ENCODE assay signal across 2 cellular contexts in the genomic region with DNA sequence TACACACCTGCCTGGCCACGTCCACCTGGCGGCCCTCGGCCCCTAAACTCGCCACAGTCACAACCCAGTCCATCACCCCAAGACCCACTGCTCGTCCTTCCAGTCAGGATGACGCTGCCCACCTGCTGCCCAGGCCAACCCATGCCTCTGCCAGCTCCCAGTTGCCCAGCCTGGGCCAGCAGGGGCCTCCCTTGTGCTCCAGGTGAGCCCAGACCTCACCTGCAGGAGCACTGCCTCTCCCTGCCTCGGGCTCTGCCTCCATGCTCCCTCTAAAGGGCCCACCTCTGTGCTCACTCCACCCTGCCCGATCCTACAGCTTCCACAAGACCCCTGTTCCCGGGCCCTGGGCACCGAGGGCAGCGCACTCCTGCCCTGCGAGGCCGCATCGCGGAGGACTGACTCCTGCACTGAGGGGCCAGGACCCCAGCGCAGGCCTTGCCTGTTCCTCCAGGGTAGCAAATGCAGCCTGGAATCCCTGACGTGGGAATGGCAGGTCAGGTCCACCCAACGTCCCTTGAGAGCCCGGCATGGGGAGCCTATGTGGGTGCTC.
TF ChIP-seq lines count a peak whose summit lies in the region.

No MANE protein-coding gene starts in this region.

TF ChIP-seq in HCT116, 20 proteins besides CTCF, POLR2A, EP300 and RAD21:
- TF ChIP-seq ELF1 (IDR thresholded peaks at IDR 0.05; ENCODE audit: borderline replicate concordance, low read depth) (no peak), FOSL1 (IDR thresholded peaks at IDR 0.05; ENCODE audit: low read depth) (no peak), EZH2phosphoT487 (IDR thresholded peaks at IDR 0.05; ENCODE audit: borderline replicate concordance) (no peak), JUND (IDR thresholded peaks at IDR 0.05) (no peak), CBX3 (IDR thresholded peaks at IDR 0.05; ENCODE audit: low read depth) (no peak), TCF7L2 (IDR thresholded peaks at IDR 0.05; ENCODE audit: borderline replicate concordance, extremely low read depth, insufficient read depth, insufficient read length) (no peak), SRF (IDR thresholded peaks at IDR 0.05; ENCODE audit: low read depth) (no peak), EGR1 (IDR thresholded peaks at IDR 0.05; ENCODE audit: low read depth) (no peak)
- TF ChIP-seq, protein P1, sequence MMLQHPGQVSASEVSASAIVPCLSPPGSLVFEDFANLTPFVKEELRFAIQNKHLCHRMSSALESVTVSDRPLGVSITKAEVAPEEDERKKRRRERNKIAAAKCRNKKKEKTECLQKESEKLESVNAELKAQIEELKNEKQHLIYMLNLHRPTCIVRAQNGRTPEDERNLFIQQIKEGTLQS (IDR thresholded peaks at IDR 0.05) = no peak
- TF ChIP-seq, protein P2, sequence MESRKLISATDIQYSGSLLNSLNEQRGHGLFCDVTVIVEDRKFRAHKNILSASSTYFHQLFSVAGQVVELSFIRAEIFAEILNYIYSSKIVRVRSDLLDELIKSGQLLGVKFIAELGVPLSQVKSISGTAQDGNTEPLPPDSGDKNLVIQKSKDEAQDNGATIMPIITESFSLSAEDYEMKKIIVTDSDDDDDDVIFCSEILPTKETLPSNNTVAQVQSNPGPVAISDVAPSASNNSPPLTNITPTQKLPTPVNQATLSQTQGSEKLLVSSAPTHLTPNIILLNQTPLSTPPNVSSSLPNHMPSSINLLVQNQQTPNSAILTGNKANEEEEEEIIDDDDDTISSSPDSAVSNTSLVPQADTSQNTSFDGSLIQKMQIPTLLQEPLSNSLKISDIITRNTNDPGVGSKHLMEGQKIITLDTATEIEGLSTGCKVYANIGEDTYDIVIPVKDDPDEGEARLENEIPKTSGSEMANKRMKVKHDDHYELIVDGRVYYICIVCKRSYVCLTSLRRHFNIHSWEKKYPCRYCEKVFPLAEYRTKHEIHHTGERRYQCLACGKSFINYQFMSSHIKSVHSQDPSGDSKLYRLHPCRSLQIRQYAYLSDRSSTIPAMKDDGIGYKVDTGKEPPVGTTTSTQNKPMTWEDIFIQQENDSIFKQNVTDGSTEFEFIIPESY (IDR thresholded peaks at IDR 0.05; ENCODE audit: extremely low read depth, insufficient replicate concordance, low read length) = no peak
- TF ChIP-seq, protein P3, sequence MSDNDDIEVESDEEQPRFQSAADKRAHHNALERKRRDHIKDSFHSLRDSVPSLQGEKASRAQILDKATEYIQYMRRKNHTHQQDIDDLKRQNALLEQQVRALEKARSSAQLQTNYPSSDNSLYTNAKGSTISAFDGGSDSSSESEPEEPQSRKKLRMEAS (IDR thresholded peaks at IDR 0.05) = no peak
- TF ChIP-seq, protein P4, sequence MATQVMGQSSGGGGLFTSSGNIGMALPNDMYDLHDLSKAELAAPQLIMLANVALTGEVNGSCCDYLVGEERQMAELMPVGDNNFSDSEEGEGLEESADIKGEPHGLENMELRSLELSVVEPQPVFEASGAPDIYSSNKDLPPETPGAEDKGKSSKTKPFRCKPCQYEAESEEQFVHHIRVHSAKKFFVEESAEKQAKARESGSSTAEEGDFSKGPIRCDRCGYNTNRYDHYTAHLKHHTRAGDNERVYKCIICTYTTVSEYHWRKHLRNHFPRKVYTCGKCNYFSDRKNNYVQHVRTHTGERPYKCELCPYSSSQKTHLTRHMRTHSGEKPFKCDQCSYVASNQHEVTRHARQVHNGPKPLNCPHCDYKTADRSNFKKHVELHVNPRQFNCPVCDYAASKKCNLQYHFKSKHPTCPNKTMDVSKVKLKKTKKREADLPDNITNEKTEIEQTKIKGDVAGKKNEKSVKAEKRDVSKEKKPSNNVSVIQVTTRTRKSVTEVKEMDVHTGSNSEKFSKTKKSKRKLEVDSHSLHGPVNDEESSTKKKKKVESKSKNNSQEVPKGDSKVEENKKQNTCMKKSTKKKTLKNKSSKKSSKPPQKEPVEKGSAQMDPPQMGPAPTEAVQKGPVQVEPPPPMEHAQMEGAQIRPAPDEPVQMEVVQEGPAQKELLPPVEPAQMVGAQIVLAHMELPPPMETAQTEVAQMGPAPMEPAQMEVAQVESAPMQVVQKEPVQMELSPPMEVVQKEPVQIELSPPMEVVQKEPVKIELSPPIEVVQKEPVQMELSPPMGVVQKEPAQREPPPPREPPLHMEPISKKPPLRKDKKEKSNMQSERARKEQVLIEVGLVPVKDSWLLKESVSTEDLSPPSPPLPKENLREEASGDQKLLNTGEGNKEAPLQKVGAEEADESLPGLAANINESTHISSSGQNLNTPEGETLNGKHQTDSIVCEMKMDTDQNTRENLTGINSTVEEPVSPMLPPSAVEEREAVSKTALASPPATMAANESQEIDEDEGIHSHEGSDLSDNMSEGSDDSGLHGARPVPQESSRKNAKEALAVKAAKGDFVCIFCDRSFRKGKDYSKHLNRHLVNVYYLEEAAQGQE (IDR thresholded peaks at IDR 0.05; ENCODE audit: low read depth) = no peak

TF ChIP-seq in WTC11, 78 proteins besides CTCF, POLR2A, EP300 and RAD21:
- TF ChIP-seq, protein P5, sequence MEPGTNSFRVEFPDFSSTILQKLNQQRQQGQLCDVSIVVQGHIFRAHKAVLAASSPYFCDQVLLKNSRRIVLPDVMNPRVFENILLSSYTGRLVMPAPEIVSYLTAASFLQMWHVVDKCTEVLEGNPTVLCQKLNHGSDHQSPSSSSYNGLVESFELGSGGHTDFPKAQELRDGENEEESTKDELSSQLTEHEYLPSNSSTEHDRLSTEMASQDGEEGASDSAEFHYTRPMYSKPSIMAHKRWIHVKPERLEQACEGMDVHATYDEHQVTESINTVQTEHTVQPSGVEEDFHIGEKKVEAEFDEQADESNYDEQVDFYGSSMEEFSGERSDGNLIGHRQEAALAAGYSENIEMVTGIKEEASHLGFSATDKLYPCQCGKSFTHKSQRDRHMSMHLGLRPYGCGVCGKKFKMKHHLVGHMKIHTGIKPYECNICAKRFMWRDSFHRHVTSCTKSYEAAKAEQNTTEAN (CRISPR knock-in tag; IDR thresholded peaks at IDR 0.05) = no peak
- TF ChIP-seq, protein P6, sequence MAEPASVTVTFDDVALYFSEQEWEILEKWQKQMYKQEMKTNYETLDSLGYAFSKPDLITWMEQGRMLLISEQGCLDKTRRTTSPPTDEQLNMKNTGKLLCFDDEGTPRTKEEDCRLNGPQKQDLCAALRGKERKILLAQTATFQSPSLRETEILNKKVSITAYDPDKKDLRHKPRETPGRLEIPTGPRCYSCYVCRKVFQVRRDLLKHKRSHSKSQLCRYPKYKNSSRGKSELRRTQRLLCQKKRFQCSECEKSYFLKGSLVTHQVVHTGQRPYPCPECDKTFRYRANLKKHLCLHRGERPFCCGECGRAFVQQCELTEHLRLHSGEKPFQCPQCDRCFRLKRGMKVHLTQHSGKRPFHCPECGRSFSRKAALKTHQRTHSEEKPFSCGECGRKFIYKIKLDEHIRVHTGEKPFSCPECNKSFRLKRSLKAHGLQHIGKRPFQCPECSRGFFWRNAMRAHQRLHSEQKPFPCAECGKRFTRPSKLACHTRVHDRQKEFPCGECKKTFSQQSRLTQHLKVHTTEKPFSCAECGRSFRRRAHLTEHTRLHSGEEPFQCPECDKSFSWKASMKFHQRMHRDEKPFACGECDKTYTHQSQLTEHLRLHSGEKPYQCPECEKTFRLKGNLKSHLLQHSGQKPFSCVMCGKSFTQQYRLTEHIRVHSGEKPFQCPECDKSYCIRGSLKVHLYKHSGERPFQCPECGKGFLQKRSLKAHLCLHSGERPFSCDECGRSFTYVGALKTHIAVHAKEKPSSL (CRISPR knock-in tag; conservative IDR thresholded peaks at IDR 0.05) = no peak
- TF ChIP-seq ZNF416 (CRISPR knock-in tag; IDR thresholded peaks at IDR 0.05) = no peak
- TF ChIP-seq FOXJ3 (CRISPR knock-in tag; IDR thresholded peaks at IDR 0.05; ENCODE audit: borderline replicate concordance) = no peak
- TF ChIP-seq, protein P7, sequence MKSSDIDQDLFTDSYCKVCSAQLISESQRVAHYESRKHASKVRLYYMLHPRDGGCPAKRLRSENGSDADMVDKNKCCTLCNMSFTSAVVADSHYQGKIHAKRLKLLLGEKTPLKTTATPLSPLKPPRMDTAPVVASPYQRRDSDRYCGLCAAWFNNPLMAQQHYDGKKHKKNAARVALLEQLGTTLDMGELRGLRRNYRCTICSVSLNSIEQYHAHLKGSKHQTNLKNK (CRISPR knock-in tag; IDR thresholded peaks at IDR 0.05) = no peak
- TF ChIP-seq NR3C1 (CRISPR knock-in tag; conservative IDR thresholded peaks at IDR 0.05; ENCODE audit: low read depth) = no peak
- no peak for TF ChIP-seq ZNF423 (CRISPR knock-in tag; IDR thresholded peaks at IDR 0.05)
- TF ChIP-seq, protein P8, sequence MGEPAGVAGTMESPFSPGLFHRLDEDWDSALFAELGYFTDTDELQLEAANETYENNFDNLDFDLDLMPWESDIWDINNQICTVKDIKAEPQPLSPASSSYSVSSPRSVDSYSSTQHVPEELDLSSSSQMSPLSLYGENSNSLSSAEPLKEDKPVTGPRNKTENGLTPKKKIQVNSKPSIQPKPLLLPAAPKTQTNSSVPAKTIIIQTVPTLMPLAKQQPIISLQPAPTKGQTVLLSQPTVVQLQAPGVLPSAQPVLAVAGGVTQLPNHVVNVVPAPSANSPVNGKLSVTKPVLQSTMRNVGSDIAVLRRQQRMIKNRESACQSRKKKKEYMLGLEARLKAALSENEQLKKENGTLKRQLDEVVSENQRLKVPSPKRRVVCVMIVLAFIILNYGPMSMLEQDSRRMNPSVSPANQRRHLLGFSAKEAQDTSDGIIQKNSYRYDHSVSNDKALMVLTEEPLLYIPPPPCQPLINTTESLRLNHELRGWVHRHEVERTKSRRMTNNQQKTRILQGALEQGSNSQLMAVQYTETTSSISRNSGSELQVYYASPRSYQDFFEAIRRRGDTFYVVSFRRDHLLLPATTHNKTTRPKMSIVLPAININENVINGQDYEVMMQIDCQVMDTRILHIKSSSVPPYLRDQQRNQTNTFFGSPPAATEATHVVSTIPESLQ (CRISPR knock-in tag; IDR thresholded peaks at IDR 0.05) = no peak
